ENCODE assay signal across 8 cellular contexts in genomic region chr6:28922841-28923317, GRCh38. TPM values are rescaled to one million over a fixed set of nuclear protein-coding genes. Genes with fewer than 3 reads are reported as not detected.
A peak's percentile ranks its signal among the peaks of the same experiment; 100 is the strongest.
DNase-seq lines count a peak whose midpoint lies in the region; ATAC-seq, FAIRE-seq and TF ChIP-seq lines count a peak whose summit lies in the region.

No MANE protein-coding gene starts in this region.

- H4K20me1 ChIP-seq in GM12878 (ENCODE audit: control insufficient read depth, insufficient read depth), result no peaks in the 10 kb centered on the region

- CTCF ChIA-PET in GM12878 (lab: Yijun Ruan, JAX), result interaction anchor here (1.1 to 3.5 kb wide), 6 partner anchors 17 to 85 kb away, joined by 3 to 18 read pairs (median 4); no protein-coding TSS in a partner anchor

- WGBS in GM12878 (ENCODE audit: insufficient coverage, insufficient replicate concordance, low lambda C conversion rate, missing lambda C conversion rate), result under 1% methylated on average over 33 of the region's 33 CpGs

- peak overlapping the region; percentile 91 for H2AFZ ChIP-seq in GM12878 (ENCODE audit: control insufficient read depth, low read depth, low read length)

- H3K27me3 ChIP-seq in GM12878 (replicated peaks in 1 of 2; ENCODE audit: control insufficient read depth in 2 of 2, insufficient read depth in 2 of 2, low read length in 1 of 2) (no peaks in the 10 kb centered on the region), iPS-18a (ENCODE audit: control insufficient read depth, insufficient read depth, low read length) (no peaks in the 10 kb centered on the region), skeletal muscle tissue (ENCODE audit: control insufficient read depth in 3 of 3, insufficient read depth in 3 of 3, low read length in 3 of 3) (no peaks in the 10 kb centered on the region)

- SMC1A ChIA-PET in GM12878 (lab: Charles Lee; ENCODE audit: uncharacterized antibody, unreplicated experiment), result interaction anchor here (0.7 to 1.7 kb wide), 4 partner anchors 13 to 55 kb away, joined by 3 to 9 read pairs (median 5); no protein-coding TSS in a partner anchor

- intact Hi-C loops in GM12878 (cut with micrococcal nuclease; ENCODE audit: unreplicated experiment), result loop anchor here (2.0 kb wide), 2 partner anchors 18 to 26 kb away; no protein-coding TSS in a partner anchor

- POLR2A ChIA-PET in GM12878 (lab: Charles Lee), result interaction anchor here (0.6 to 3.2 kb wide), 5 partner anchors 18 to 193 kb away, joined by 3 to 33 read pairs (median 4); no protein-coding TSS in a partner anchor

- H3K4me1 ChIP-seq in GM12878 (ENCODE audit: control insufficient read depth, insufficient read depth, low read length) (peaks cover 17% of the 10 kb centered on the region), iPS-18a (ENCODE audit: control insufficient read depth, low read depth, low read length) (peaks cover 6% of the 10 kb centered on the region), skeletal muscle tissue (ENCODE audit: control insufficient read depth in 3 of 3, insufficient read depth in 3 of 3, low read length in 3 of 3) (peaks cover 12 to 19% (median 17%) of the 10 kb centered on the region in 3 donors)

- H3K4me3 ChIP-seq in GM12878 (peak overlapping the region; percentile 87), iPS-18a (ENCODE audit: low read length) (peak overlapping the region; percentile 90), skeletal muscle tissue (ENCODE audit: low read length in 3 of 3) (peak overlapping the region; percentile 83 to 97 (median 96))

- no peak for FAIRE-seq in GM12878 (lab: Jason Lieb, UNC)

- RAD21 ChIA-PET in GM12878 (lab: Charles Lee; ENCODE audit: unreplicated experiment), result interaction anchor here (0.6 to 1.8 kb wide), 3 partner anchors 12 to 72 kb away, joined by 3 to 8 read pairs (median 4); no protein-coding TSS in a partner anchor

- no peak for TF ChIP-seq EP300 in GM12878 (IDR thresholded peaks at IDR 0.05; ENCODE audit: borderline replicate concordance in 1 of 2, control insufficient read depth in 1 of 2, low read depth in 2 of 2, low read length in 2 of 2)

- ATAC-seq in GM19463 (IDR thresholded peaks at IDR 0.05; ENCODE audit: unreplicated experiment), result peak; percentile 24
- peak; percentile 69 for ATAC-seq in GM12878

- H3K9ac ChIP-seq in GM12878 (ENCODE audit: control insufficient read depth, insufficient read depth, low read length) (peak overlapping the region; percentile 85), iPS-18a (ENCODE audit: low read length) (peak overlapping the region; percentile 97), skeletal muscle tissue (ENCODE audit: low read depth in 1 of 3, low read length in 3 of 3) (peak overlapping the region; percentile 84 to 92 (median 91))

- H3K27ac ChIP-seq in GM12878 (ENCODE audit: control insufficient read depth, insufficient read depth), result peak overlapping the region; percentile 94
- H3K27ac ChIP-seq in iPS-18a (ENCODE audit: low read length), result peak overlapping the region; percentile 29
- peak overlapping the region; percentile 85 for H3K27ac ChIP-seq in skeletal muscle tissue (ENCODE audit: low read depth, low read length)

- TF ChIP-seq POLR2A in GM12878 (IDR thresholded peaks at IDR 0.05; ENCODE audit: low read depth, low read length), result no peak

- peak overlapping the region; percentile 91 for H3K4me2 ChIP-seq in GM12878 (ENCODE audit: control insufficient read depth, insufficient read depth)

- no peak for TF ChIP-seq CTCF in GM12878 (IDR thresholded peaks at IDR 0.05 in 2 of 3, conservative IDR thresholded peaks at IDR 0.05 in 1 of 3; ENCODE audit: control insufficient read depth in 2 of 3, extremely low read depth in 1 of 3, insufficient read depth in 1 of 3, low read depth in 3 of 3, low read length in 3 of 3)

- H3K36me3 ChIP-seq in GM12878 (ENCODE audit: control insufficient read depth in 2 of 2, insufficient read depth in 2 of 2, low read length in 1 of 2), result peaks cover 9 to 17% of the 10 kb centered on the region in 2 experiments
- peaks cover 35% of the 10 kb centered on the region for H3K36me3 ChIP-seq in iPS-18a (ENCODE audit: control insufficient read depth, low read depth, low read length)
- H3K36me3 ChIP-seq in skeletal muscle tissue (ENCODE audit: control insufficient read depth in 3 of 3, insufficient read depth in 3 of 3, low read length in 3 of 3), result peaks cover 26 to 30% (median 29%) of the 10 kb centered on the region in 3 donors

- H3K79me2 ChIP-seq in GM12878 (ENCODE audit: control insufficient read depth, insufficient read depth, low read length), result peaks cover 49% of the 10 kb centered on the region

- no TSS peak for BruUV-seq in GM12878 (replicated peaks; lab: Mats Ljungman, UMichigan)

- H3K9me3 ChIP-seq in GM12878 (replicated peaks; ENCODE audit: control insufficient read depth, insufficient read depth, low read length) (no peaks in the 10 kb centered on the region), iPS-18a (ENCODE audit: control insufficient read depth, low read depth, low read length) (no peaks in the 10 kb centered on the region), skeletal muscle tissue (ENCODE audit: control insufficient read depth in 3 of 3, low read length in 3 of 3) (no peaks in the 10 kb centered on the region)

- in situ Hi-C loops in SK-MEL-5 (cut with HindIII; ENCODE audit: low pct_unique_long_range_greater_than_20kb, low sequenced_read_pairs), result no loop called here
- in situ Hi-C loops in GM12878 (cut with MboI), result no loop called here

- no peak for TF ChIP-seq RAD21 in GM12878 (IDR thresholded peaks at IDR 0.05; ENCODE audit: insufficient read depth, low read depth, low read length)

- peak; percentile 39 for DNase-seq in DMS53 treated with DMSO at 0.1 percent for 48 hours (lab: John Stamatoyannopoulos, UW; ENCODE audit: unreplicated experiment)
- DNase-seq in HK-2 (ENCODE audit: unreplicated experiment), result peak; percentile 60
- peak; percentile 43 for DNase-seq in SK-MEL-5 (ENCODE audit: low read depth, low spot score)
- DNase-seq in GM12878 (ENCODE audit: low read depth, low spot score), result no peak
- no peak for DNase-seq in T1000 (lab: John Stamatoyannopoulos, UW)

TF ChIP-seq in GM12878, 131 proteins besides CTCF, POLR2A, EP300 and RAD21 (continues in another document):
- TF ChIP-seq RUNX3 (IDR thresholded peaks at IDR 0.05; ENCODE audit: low read length), result peak; percentile 54
- TF ChIP-seq ATF2 (IDR thresholded peaks at IDR 0.05; ENCODE audit: low read length), result no peak
- TF ChIP-seq MYC (IDR thresholded peaks at IDR 0.05; ENCODE audit: insufficient read depth, insufficient read length, insufficient replicate concordance, low read length, severe bottlenecking), result no peak
- no peak for TF ChIP-seq RAD51 (IDR thresholded peaks at IDR 0.05)
- TF ChIP-seq CBX3 (IDR thresholded peaks at IDR 0.05; ENCODE audit: borderline replicate concordance, low read depth), result no peak
- TF ChIP-seq SUZ12 (IDR thresholded peaks at IDR 0.05; ENCODE audit: unreplicated experiment), result no peak
- no peak for TF ChIP-seq ZSCAN29 (IDR thresholded peaks at IDR 0.05)
- no peak for TF ChIP-seq STAT3 (IDR thresholded peaks at IDR 0.05; ENCODE audit: low read depth, low read length)
- TF ChIP-seq HDGF (IDR thresholded peaks at IDR 0.05), result no peak
- 0 out of 2 replicates have a peak, but pooled peaks have one; percentile 4 for TF ChIP-seq HSF1 (IDR thresholded peaks at IDR 0.05; ENCODE audit: low read depth, low read length)
- TF ChIP-seq MEF2A (IDR thresholded peaks at IDR 0.05; ENCODE audit: insufficient read depth, low read depth, low read length), result no peak

RNA-seq across cellular contexts. Expression of gene TRIM27, which starts 0.9 kb away (rescaled TPM):
- total RNA-seq in SK-MEL-5 (2014; rRNA removed; shearing (Covaris generic)), result 66.2 and 76.2 TPM in 2 replicates
- polyA plus RNA-seq in SK-MEL-5 (2015; cell fraction: cytosol; rRNA removed), result 52.3 and 57.8 TPM in 2 replicates
- polyA plus RNA-seq in SK-MEL-5 (2015; cell fraction: nucleus; rRNA removed), result 103 and 120 TPM in 2 replicates
- total RNA-seq in GM12878 (2013; cell fraction: nucleolus; rRNA removed), result 133 and 137 TPM in 2 replicates
- total RNA-seq in GM12878 (2014; rRNA removed) (68.8 and 72.2 TPM in 2 replicates), GM12878 (2014; rRNA removed; fragmentation: Illumina TruSeq; extraction: Trizol) (60.2 and 63.7 TPM in 2 replicates), GM12878 (2021) (53.6 and 55.6 TPM in 2 replicates), skeletal muscle tissue (62.1 TPM)
- polyA plus RNA-seq in GM12878 (2011; ENCODE audit: low read depth), result 27.2 TPM
- polyA plus RNA-seq in GM12878 (2011; rRNA removed) (66.3 and 74.7 TPM in 2 replicates), GM12878 (2014; fragmentation: Illumina TruSeq; extraction: Trizol) (47.5 and 52.6 TPM in 2 replicates), GM12878 (2014; fragmentation: Nextera tagmentation; extraction: Ambion mirVana) (10 to 100 TPM; 18.5 to 27.9 TPM), GM12878 (2014; rRNA removed) (51.4 and 56.9 TPM in 2 replicates), GM12878 (2016; fragmentation: Nextera tagmentation; extraction: Ambion mirVana) (10 to 100 TPM; 59.1 to 63.8 TPM)
- polyA plus RNA-seq in GM12878 (2011; cell fraction: cytosol; rRNA removed), result 58.3 and 67.5 TPM in 2 replicates
- polyA plus RNA-seq in GM12878 (2011; cell fraction: nucleus; rRNA removed), result 82.3 and 106 TPM in 2 replicates
- 24.9 and 32.2 TPM in 2 replicates for polyA plus RNA-seq in GM12878 (2012)
- polyA minus RNA-seq in GM12878 (2011; rRNA and poly(A)+ RNA removed), result 81.9 and 93.1 TPM in 2 replicates
- 19.5 and 34.5 TPM in 2 replicates for polyA minus RNA-seq in GM12878 (2011; cell fraction: cytosol; rRNA and poly(A)+ RNA removed)
- polyA minus RNA-seq in GM12878 (2011; cell fraction: nucleus; rRNA and poly(A)+ RNA removed), result 40.5 and 72.7 TPM in 2 replicates

Comparison
In these comparisons a context has a peak if more than half of its experiments do, and no peak if none do; other contexts are left out.
1. DNase-seq: peak in DMS53 treated with DMSO at 0.1 percent for 48 hours (single experiment), HK-2 (single experiment) and SK-MEL-5 (single experiment); none in GM12878 (single experiment) and T1000 (single experiment).
2. H3K27ac ChIP-seq: peak in every context shown above with its lines; median percentile 94 in GM12878; 85 in skeletal muscle tissue; 29 in iPS-18a.
3. Peak in every context shown above with its lines, with median percentiles within 50 percentile points of each other: H3K4me3 ChIP-seq and H3K9ac ChIP-seq.